ENCODE assay signal across 27 cellular contexts in genomic region chr2:220347661-220348060, GRCh38.
"Had no signal": no experiment of that assay in that cellular context is flagged by ENCODE, and none has a peak within 500 bp of the region (broad histone marks: within the 10 kb centered on the region; RNA-seq: fewer than 3 reads in every experiment).

No MANE protein-coding gene starts in this region.

- H3K9me3 ChIP-seq: colonic mucosa, esophagus squamous epithelium, gastrocnemius medialis, heart right ventricle, left lung, lower lobe of right lung, mucosa of descending colon had no signal

- H3K27ac ChIP-seq: colonic mucosa, epithelial cell of prostate, esophagus squamous epithelium, gastrocnemius medialis, heart right ventricle, left lung, lower lobe of right lung had no signal

- H3K36me3 ChIP-seq: colonic mucosa, esophagus squamous epithelium, gastrocnemius medialis, heart right ventricle, left lung, lower lobe of right lung had no signal

- H3K27me3 ChIP-seq: colonic mucosa, esophagus squamous epithelium, gastrocnemius medialis, heart right ventricle, left lung had no signal

- H3K4me3 ChIP-seq: colonic mucosa, esophagus squamous epithelium, gastrocnemius medialis, heart right ventricle, left lung, lower lobe of right lung, mucosa of descending colon had no signal

- H3K36me3 Mint-ChIP-seq: mesothelial cell of epicardium; naive thymus-derived CD4-positive, alpha-beta T cell had no signal

- FAIRE-seq: endometrium, islet of Langerhans, keratinocyte had no signal

- H3K27ac Mint-ChIP-seq: dendritic cell treated with granulocyte-macrophage colony-stimulating factor and Interleukin-4, amounts not matched to agents 40 ng/mL and 50 ng/mL, for 4 days; effector memory CD8-positive, alpha-beta T cell; endodermal cell; mesothelial cell of epicardium; naive thymus-derived CD4-positive, alpha-beta T cell had no signal

- ATAC-seq: effector memory CD8-positive, alpha-beta T cell; esophagus mucosa; gastrocnemius medialis; left cardiac atrium; left lung; left ventricle myocardium superior; lower lobe of right lung; mucosa of descending colon; naive thymus-derived CD4-positive, alpha-beta T cell had no signal

- H3K27me3 Mint-ChIP-seq: dendritic cell treated with granulocyte-macrophage colony-stimulating factor and Interleukin-4, amounts not matched to agents 40 ng/mL and 50 ng/mL, for 4 days; effector memory CD8-positive, alpha-beta T cell; naive thymus-derived CD4-positive, alpha-beta T cell had no signal

- DNase-seq: colonic mucosa; cortex of kidney; effector CD8-positive, alpha-beta T cell; effector memory CD8-positive, alpha-beta T cell; endodermal cell; erythroblast; esophagus squamous epithelium; foreskin melanocyte; gastrocnemius medialis; glutamatergic neuron; head of caudate nucleus; heart right ventricle; hippocampal formation; left cardiac atrium; left lung; left ventricle myocardium superior; lower lobe of right lung; mesenchymal stem cell; mucosa of descending colon; naive thymus-derived CD4-positive, alpha-beta T cell had no signal

- H3K4me3 Mint-ChIP-seq: dendritic cell treated with granulocyte-macrophage colony-stimulating factor and Interleukin-4, amounts not matched to agents 40 ng/mL and 50 ng/mL, for 4 days; effector memory CD8-positive, alpha-beta T cell; endodermal cell; mesothelial cell of epicardium; naive thymus-derived CD4-positive, alpha-beta T cell had no signal

- H3K4me1 Mint-ChIP-seq: endodermal cell had no signal
